Comparison of ENCODE assay signal across 14 cellular contexts in the genomic region with DNA sequence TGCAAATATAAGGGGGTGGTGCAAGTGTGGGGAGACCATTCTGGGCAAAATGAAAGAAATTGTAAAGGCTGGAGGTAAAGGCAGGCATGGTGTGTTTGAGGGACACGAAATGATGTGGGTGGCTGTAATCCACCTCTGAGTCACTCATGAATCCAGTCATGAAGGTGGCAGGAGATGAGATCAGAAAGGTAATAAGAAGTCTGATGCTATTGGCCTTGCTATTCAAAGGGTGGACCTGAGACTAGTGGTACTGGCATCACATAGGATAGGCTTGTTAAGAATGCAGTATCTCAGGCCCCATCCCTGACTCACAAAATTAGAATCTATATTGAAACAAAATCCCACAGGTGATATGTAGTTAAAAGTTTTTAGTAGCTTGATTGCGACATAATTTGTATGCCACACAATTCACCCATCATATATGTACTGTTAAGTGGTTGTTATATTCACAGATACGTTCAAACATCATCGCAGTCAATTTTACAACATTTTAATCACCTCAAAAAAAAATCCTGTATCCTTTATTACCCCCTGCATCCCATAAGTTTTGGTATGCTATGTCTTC.
"Had no signal": no experiment of that assay in that cellular context is flagged by ENCODE, and none has a peak within 500 bp of the region (broad histone marks: within the 10 kb centered on the region; RNA-seq: fewer than 3 reads in every experiment).

No MANE protein-coding gene starts in this region.

- H3K4me3 ChIP-seq: heart left ventricle, SK-N-MC, smooth muscle cell, upper lobe of left lung had no signal

- H3K27me3 Mint-ChIP-seq: stimulated activated naive B cell treated with anti-CD40 and anti-IgM and Interleukin-4, amounts not matched to agents 10 μg/mL and 1 μg/mL and 100 μg/mL, for 72 hours had no signal

- H3K4me3 Mint-ChIP-seq: activated naive CD8-positive, alpha-beta T cell; natural killer cell; stimulated activated naive B cell treated with anti-CD40 and anti-IgM and Interleukin-4, amounts not matched to agents 10 μg/mL and 1 μg/mL and 100 μg/mL, for 72 hours had no signal

- H3K4me1 Mint-ChIP-seq: natural killer cell; stimulated activated naive B cell treated with anti-CD40 and anti-IgM and Interleukin-4, amounts not matched to agents 10 μg/mL and 1 μg/mL and 100 μg/mL, for 72 hours had no signal

- H3K27ac Mint-ChIP-seq: activated naive CD8-positive, alpha-beta T cell; natural killer cell; stimulated activated naive B cell treated with anti-CD40 and anti-IgM and Interleukin-4, amounts not matched to agents 10 μg/mL and 1 μg/mL and 100 μg/mL, for 72 hours had no signal

- H3K27ac ChIP-seq: heart left ventricle, SK-N-MC, upper lobe of left lung, WERI-Rb-1 had no signal

- DNase-seq: activated CD4-positive, alpha-beta T cell treated with anti-CD3 and anti-CD28 coated beads, Interleukin-2, amount 50 U/mL, for 1 hour; aorta; heart left ventricle; natural killer cell; posterior cingulate gyrus; right cardiac atrium; stimulated activated naive B cell treated with anti-CD40 and anti-IgM and Interleukin-4, amounts not matched to agents 10 μg/mL and 1 μg/mL and 100 μg/mL, for 72 hours; T-helper 1 cell; upper lobe of left lung; WERI-Rb-1 had no signal

- H3K4me1 ChIP-seq: heart left ventricle, upper lobe of left lung had no signal

- H3K36me3 ChIP-seq: heart left ventricle, upper lobe of left lung, WERI-Rb-1 had no signal

- H3K36me3 Mint-ChIP-seq: stimulated activated naive B cell treated with anti-CD40 and anti-IgM and Interleukin-4, amounts not matched to agents 10 μg/mL and 1 μg/mL and 100 μg/mL, for 72 hours had no signal

- H3K27me3 ChIP-seq: heart left ventricle, upper lobe of left lung had no signal

- ATAC-seq: heart left ventricle; left lobe of liver; right cardiac atrium; stimulated activated naive B cell treated with anti-CD40 and anti-IgM and Interleukin-4, amounts not matched to agents 10 μg/mL and 1 μg/mL and 100 μg/mL, for 72 hours had no signal
